ENCODE assay signal across 29 cellular contexts in the genomic region with DNA sequence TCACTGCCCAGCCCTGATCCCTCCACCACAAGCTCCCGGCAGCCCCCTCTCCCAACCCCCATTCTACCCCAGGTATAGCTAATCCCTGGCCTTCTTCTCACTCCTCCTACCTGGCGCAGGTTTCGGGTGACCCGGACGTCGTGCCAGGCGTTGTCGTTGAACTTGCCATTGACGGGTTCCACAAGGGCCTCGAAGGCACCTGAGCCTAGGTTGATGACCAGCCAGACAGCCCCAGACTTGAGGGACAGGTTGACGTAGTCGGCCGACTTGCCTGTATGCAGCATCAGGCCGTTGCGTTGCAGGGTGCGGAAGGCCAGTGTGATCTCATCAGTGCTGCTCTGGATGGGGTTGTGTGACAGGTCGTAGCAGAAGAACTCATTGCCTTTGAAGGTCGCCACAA. TPM values are rescaled to one million over a fixed set of nuclear protein-coding genes. Genes with fewer than 3 reads are reported as not detected.
"Had no signal": no experiment of that assay in that cellular context is flagged by ENCODE, and none has a peak within 500 bp of the region (broad histone marks: within the 10 kb centered on the region; RNA-seq: fewer than 3 reads in every experiment).

No MANE protein-coding gene starts in this region.

- DNase-seq: heart right ventricle; islet precursor cell; left ventricle myocardium inferior; mesendoderm; naive B cell; natural killer cell; nephron progenitor cell; pancreas; retina; right cardiac atrium; stimulated activated CD4-positive, alpha-beta T cell treated with anti-CD3 and anti-CD28 coated beads, Interleukin-12 subunit alpha, Interleukin-12 subunit beta, amount 100 ng/mL, for 4 hours; stimulated activated CD4-positive, alpha-beta T cell treated with anti-CD3 and anti-CD28 coated beads, Interleukin-15, amount 100 ng/mL, for 24 hours; stimulated activated CD4-positive, alpha-beta T cell treated with anti-CD3 and anti-CD28 coated beads, Interleukin-2, amount 100 ng/mL, for 24 hours; stimulated activated CD4-positive, alpha-beta T cell treated with anti-CD3 and anti-CD28 coated beads, Interleukin-4, amount 100 ng/mL, for 1 hour; stimulated activated naive CD4-positive, alpha-beta T cell; stomach; tibial artery; trophoblast cell had no signal

- ATAC-seq: heart right ventricle, natural killer cell, pancreas, right cardiac atrium, sciatic nerve had no signal

- H3K36me3 ChIP-seq: heart right ventricle, left ventricle myocardium inferior, neural progenitor cell, pancreas, prostate gland, stomach, suprapubic skin, thoracic aorta, tibial artery, vagina had no signal

- H3K27ac Mint-ChIP-seq: mesothelial cell of epicardium, natural killer cell, nephron progenitor cell, neural progenitor cell had no signal

- H3K4me1 ChIP-seq: neural progenitor cell, prostate gland had no signal

- H3K9me3 Mint-ChIP-seq: mesothelial cell of epicardium, naive B cell, natural killer cell, nephron progenitor cell, neural progenitor cell had no signal

- FAIRE-seq: pancreas had no signal

- H2AFZ ChIP-seq: hepatocyte, neural progenitor cell had no signal

- H3K79me2 ChIP-seq: hepatocyte had no signal

- H3K27me3 ChIP-seq: hepatocyte, pancreas, suprapubic skin, tibial artery, vagina had no signal

- H3K4me3 Mint-ChIP-seq: mesothelial cell of epicardium, naive B cell, natural killer cell, nephron progenitor cell, neural progenitor cell had no signal

- H3K9me3 ChIP-seq: heart right ventricle, left ventricle myocardium inferior, pancreas, prostate gland, stomach, suprapubic skin, thoracic aorta, tibial artery, vagina had no signal

- H3K36me3 Mint-ChIP-seq: mesothelial cell of epicardium, naive B cell, natural killer cell had no signal

- H3K4me3 ChIP-seq: heart right ventricle, hepatocyte, left ventricle myocardium inferior, lung, neural progenitor cell, pancreas, prostate gland, skin epidermis, stomach, suprapubic skin, thoracic aorta, tibial artery, vagina had no signal

- H3K27ac ChIP-seq: heart right ventricle, hepatocyte, left ventricle myocardium inferior, neural progenitor cell, pancreas, prostate gland, stomach, suprapubic skin, vagina had no signal

- H3K4me2 ChIP-seq: hepatocyte, neural progenitor cell had no signal

RNA-seq across cellular contexts. Expression of gene NRXN2, which starts 37.5 kb away (rescaled TPM):
- total RNA-seq: kidney epithelial cell had no signal
